ENCODE assay signal across 8 cellular contexts in genomic region chr2:26961603-26962184, GRCh38. TPM values are rescaled to one million over a fixed set of nuclear protein-coding genes. Genes with fewer than 3 reads are reported as not detected.
DNase-seq lines count a peak whose midpoint lies in the region; ATAC-seq and TF ChIP-seq lines count a peak whose summit lies in the region.

No MANE protein-coding gene starts in this region.

- TF ChIP-seq EP300 in upper lobe of left lung (IDR thresholded peaks at IDR 0.05), result no peak

- DNase-seq in GM04504 (ENCODE audit: low read depth), result peak; percentile 54
- DNase-seq in NB4 (ENCODE audit: low read depth), result peak; percentile 85
- peak; percentile 73 to 78 for DNase-seq in SJSA1 (ENCODE audit: low read depth in 1 of 2, low spot score in 2 of 2)
- peak; percentile 82 for DNase-seq in activated naive CD4-positive, alpha-beta T cell treated with Interleukin-2 at 50 U/mL for 16 hours
- DNase-seq in glomerular visceral epithelial cell (ENCODE audit: extremely low spot score), result peak; percentile 77
- DNase-seq in upper lobe of left lung, result peak in 1 of 2 donors; percentile 86

- H3K9ac ChIP-seq in parathyroid adenoma, result no peak overlapping the region

- H3K27me3 ChIP-seq in SJSA1 (replicated peaks) (peaks cover 22% of the 10 kb centered on the region), parathyroid adenoma (ENCODE audit: control insufficient read depth, insufficient read depth, low read length) (no peaks in the 10 kb centered on the region), upper lobe of left lung (peaks cover 0 to 7% (median 0%) of the 10 kb centered on the region in 4 donors)

- no peak overlapping the region for H3K4me2 ChIP-seq in parathyroid adenoma (ENCODE audit: low read length)

- no peak overlapping the region for H3K4me3 ChIP-seq in NB4 (ENCODE audit: low read depth, low read length)
- no peak overlapping the region for H3K4me3 ChIP-seq in SJSA1
- no peak overlapping the region for H3K4me3 ChIP-seq in parathyroid adenoma (ENCODE audit: low read depth, low read length)
- H3K4me3 ChIP-seq in upper lobe of left lung, result no peak overlapping the region

- H2AFZ ChIP-seq in parathyroid adenoma, result peak overlapping the region; percentile 17

- 10 to 26% methylated on average over 10 to 13 of the region's 15 CpGs for WGBS in upper lobe of left lung, 2 donors

- no peaks in the 10 kb centered on the region for H3K36me3 ChIP-seq in SJSA1
- H3K36me3 ChIP-seq in parathyroid adenoma (ENCODE audit: control insufficient read depth, insufficient read depth, low read length), result no peaks in the 10 kb centered on the region
- H3K36me3 ChIP-seq in upper lobe of left lung, result no peaks in the 10 kb centered on the region

- ATAC-seq in upper lobe of left lung (ENCODE audit: low FRiP score in 2 of 2) (peak; percentile 92 to 97), HG03108 (IDR thresholded peaks at IDR 0.05; ENCODE audit: unreplicated experiment) (no peak)

- TF ChIP-seq POLR2A in NB4 (IDR thresholded peaks at IDR 0.05; ENCODE audit: extremely low read depth, insufficient read length), result no peak
- no peak for TF ChIP-seq POLR2A in upper lobe of left lung (IDR thresholded peaks at IDR 0.05)

- H3K79me2 ChIP-seq in parathyroid adenoma, result no peaks in the 10 kb centered on the region

- no peaks in the 10 kb centered on the region for H3K4me1 ChIP-seq in SJSA1 (replicated peaks)
- no peaks in the 10 kb centered on the region for H3K4me1 ChIP-seq in parathyroid adenoma
- H3K4me1 ChIP-seq in upper lobe of left lung, result peaks cover 2 to 6% (median 6%) of the 10 kb centered on the region in 4 donors

- TF ChIP-seq CTCF in NB4 (IDR thresholded peaks at IDR 0.05; ENCODE audit: low read depth, low read length), result peak; percentile 98
- TF ChIP-seq CTCF in parathyroid adenoma (IDR thresholded peaks at IDR 0.05), result peak; percentile 95
- peak; percentile 91 to 98 (median 97) for TF ChIP-seq CTCF in upper lobe of left lung (IDR thresholded peaks at IDR 0.05)

- H3K27ac ChIP-seq in SJSA1 (no peak overlapping the region), parathyroid adenoma (no peak overlapping the region), upper lobe of left lung (no peak overlapping the region)

- H3K9me3 ChIP-seq in SJSA1 (replicated peaks), result no peaks in the 10 kb centered on the region
- H3K9me3 ChIP-seq in parathyroid adenoma (ENCODE audit: control insufficient read depth, low read length), result no peaks in the 10 kb centered on the region
- no peaks in the 10 kb centered on the region for H3K9me3 ChIP-seq in upper lobe of left lung

RNA-seq across cellular contexts. Expression of gene MAPRE3, which starts 8.7 kb away (rescaled TPM):
- 0.50 and 3.3 TPM in 2 replicates for total RNA-seq in SJSA1 (2014; rRNA removed; shearing (Covaris generic))
- 10 to 100 TPM; 13.5 to 61.8 (median 20.1) TPM for total RNA-seq in upper lobe of left lung
